In genomic region chr15:52255008-52255407, GRCh38 we compare ENCODE assay signal across 16 cellular contexts. TPM values are rescaled to one million over a fixed set of nuclear protein-coding genes. Genes with fewer than 3 reads are reported as not detected.
DNase-seq lines count a peak whose midpoint lies in the region; ATAC-seq, FAIRE-seq and TF ChIP-seq lines count a peak whose summit lies in the region.
"Had no signal": no experiment of that assay in that cellular context is flagged by ENCODE, and none has a peak within 500 bp of the region (broad histone marks: within the 10 kb centered on the region; RNA-seq: fewer than 3 reads in every experiment).

No MANE protein-coding gene starts in this region.

- H3K4me1 ChIP-seq in A549 (peaks cover 62% of the 10 kb centered on the region), HCT116 (ENCODE audit: control insufficient read depth in 1 of 2, insufficient read depth in 2 of 2, low read length in 2 of 2) (peaks cover 16 to 54% of the 10 kb centered on the region in 2 experiments)

- CTCF ChIA-PET in A549 (lab: Yijun Ruan, JAX) = interaction anchor here (0.6 to 11.1 kb wide), 21 partner anchors 9 to 478 kb away, joined by 3 to 180 read pairs (median 7); partner anchors contain the start of genes MYO5A and MYO5C
- CTCF ChIA-PET in HCT116 (lab: Charles Lee) = interaction anchor here (1.2 to 8.3 kb wide), 5 partner anchors 26 to 480 kb away, joined by 3 to 72 read pairs (median 3); no protein-coding TSS in a partner anchor

- DNase-seq in A549 (ENCODE audit: low read depth in 1 of 2, low spot score in 1 of 2) = no peak
- DNase-seq in HCT116 (ENCODE audit: low read depth, low spot score) = no peak
- no peak for DNase-seq in WERI-Rb-1
- DNase-seq in fibroblast of pulmonary artery (ENCODE audit: low read depth) = peak; percentile 39
- no peak for DNase-seq in activated CD4-positive, alpha-beta T cell treated with anti-CD3 and anti-CD28 coated beads, Interleukin-2, amount 50 U/mL, for 1 hour
- no peak for DNase-seq in left colon
- DNase-seq: activated gamma-delta T cell, DMS79 treated with DMSO at 0.1 percent for 48 hours, gastrocnemius medialis, kidney, NCI-H2029 treated with DMSO at 0.1 percent for 48 hours had no signal

- no peaks in the 10 kb centered on the region for H3K9me3 ChIP-seq in A549
- H3K9me3 ChIP-seq in HCT116 (ENCODE audit: control insufficient read depth in 1 of 2, insufficient read depth in 1 of 2, low read depth in 1 of 2, low read length in 2 of 2) = no peaks in the 10 kb centered on the region
- no peaks in the 10 kb centered on the region for H3K9me3 ChIP-seq in WERI-Rb-1 (ENCODE audit: severe bottlenecking)
- H3K9me3 ChIP-seq: gastrocnemius medialis, HAP-1, vagina had no signal

- no peaks in the 10 kb centered on the region for H3K79me2 ChIP-seq in HCT116 (ENCODE audit: insufficient read depth, low read length)

- intact Hi-C loops in HCT116 (cut with micrococcal nuclease) = loop anchor here (5.0 to 10.0 kb wide), 2 partner anchors 42 to 310 kb away; partner anchors contain the start of genes ARPP19 and MYO5C
- intact Hi-C loops in left colon (cut with DNase I, micrococcal nuclease) = loop anchor here in 1 of 2 donors (5.0 to 10.0 kb wide), 2 partner anchors 90 to 482 kb away; no protein-coding TSS in a partner anchor

- H3K36me3 ChIP-seq in HCT116 (ENCODE audit: control insufficient read depth in 1 of 2, insufficient read depth in 2 of 2, low read length in 2 of 2) (peaks cover 10 to 14% of the 10 kb centered on the region in 2 experiments), WERI-Rb-1 (peaks cover 9% of the 10 kb centered on the region)
- H3K36me3 ChIP-seq: gastrocnemius medialis, HAP-1, vagina had no signal

- H3K4me2 ChIP-seq in A549 (0 out of 3 replicates have a peak overlapping the region, but pooled peaks have one; percentile 6), HCT116 (ENCODE audit: low read length) (peak overlapping the region; percentile 8)
- H3K4me2 ChIP-seq: smooth muscle cell had no signal

- TF ChIP-seq EP300 in A549 (IDR thresholded peaks at IDR 0.05) = no peak

- no peak for FAIRE-seq in A549 (lab: Jason Lieb, UNC)
- FAIRE-seq: kidney had no signal

- H3K4me3 ChIP-seq in A549 (no peak overlapping the region), HCT116 (replicated peaks in 1 of 2; ENCODE audit: low read depth in 1 of 2, low read length in 2 of 2) (no peak overlapping the region), WERI-Rb-1 (ENCODE audit: low read depth, low read length) (no peak overlapping the region), fibroblast of pulmonary artery (replicated peaks; ENCODE audit: low read depth, low read length) (no peak overlapping the region)
- H3K4me3 ChIP-seq: gastrocnemius medialis, HAP-1, smooth muscle cell, vagina had no signal

- no peak for ATAC-seq in A549
- no peak for ATAC-seq in HCT116
- ATAC-seq in GM21786 (IDR thresholded peaks at IDR 0.05; ENCODE audit: unreplicated experiment) = no peak
- no peak for ATAC-seq in left colon
- no peak for ATAC-seq in HG02763 (IDR thresholded peaks at IDR 0.05; ENCODE audit: unreplicated experiment)
- ATAC-seq: gastrocnemius medialis had no signal

- H3K27me3 ChIP-seq in HCT116 (ENCODE audit: insufficient read depth, low read length) (no peaks in the 10 kb centered on the region), WERI-Rb-1 (ENCODE audit: insufficient read depth, low read depth, severe bottlenecking) (no peaks in the 10 kb centered on the region)
- H3K27me3 ChIP-seq: gastrocnemius medialis, vagina had no signal

- POLR2A ChIA-PET in A549 (lab: Yijun Ruan, JAX) = no interaction called here
- POLR2A ChIA-PET in HCT116 (lab: Charles Lee) = no interaction called here

- RAD21 ChIA-PET in HCT116 (lab: Charles Lee; ENCODE audit: low non-redundant PET in 1 of 2, low total read pairs in 2 of 2, uncharacterized antibody in 2 of 2, unreplicated experiment in 2 of 2) = no interaction called here

- no peaks in the 10 kb centered on the region for H3K9me2 ChIP-seq in HCT116 (ENCODE audit: insufficient read depth)

- H3K27ac ChIP-seq in A549 (peak overlapping the region; percentile 7 to 43; a peak in 4 of 6 replicates), HCT116 (ENCODE audit: low read depth, low read length) (no peak overlapping the region), WERI-Rb-1 (peak overlapping the region; percentile 91)
- H3K27ac ChIP-seq: gastrocnemius medialis, vagina had no signal

- BruUV-seq in HCT116 (replicated peaks; lab: Mats Ljungman, UMichigan) = no TSS peak

- no peaks in the 10 kb centered on the region for H4K20me1 ChIP-seq in HCT116 (ENCODE audit: insufficient read depth)

- TF ChIP-seq POLR2A in A549 (IDR thresholded peaks at IDR 0.05; ENCODE audit: low read length) = no peak
- TF ChIP-seq POLR2A in HCT116 (IDR thresholded peaks at IDR 0.05; ENCODE audit: borderline replicate concordance, extremely low read depth, insufficient read depth, insufficient read length) = no peak

- WGBS in A549 (ENCODE audit: missing lambda C conversion rate) = 6% methylated on average over 1 of the region's 1 CpG

- TF ChIP-seq RAD21 in A549 (conservative IDR thresholded peaks at IDR 0.05 in 1 of 2, IDR thresholded peaks at IDR 0.05 in 1 of 2) (no peak), HCT116 (IDR thresholded peaks at IDR 0.05; ENCODE audit: low read depth) (no peak)

- H2AFZ ChIP-seq in HCT116 (ENCODE audit: low read depth, low read length, poor library complexity, severe bottlenecking) = no peak overlapping the region

- TF ChIP-seq CTCF in A549 (IDR thresholded peaks at IDR 0.05) (no peak), HCT116 (IDR thresholded peaks at IDR 0.05 in 2 of 3, conservative IDR thresholded peaks at IDR 0.05 in 1 of 3; ENCODE audit: borderline replicate concordance in 1 of 3, insufficient read depth in 1 of 3, low read depth in 2 of 3, low read length in 2 of 3) (no peak), WERI-Rb-1 (IDR thresholded peaks at IDR 0.05; ENCODE audit: low read depth, low read length) (no peak), fibroblast of pulmonary artery (IDR thresholded peaks at IDR 0.05; ENCODE audit: low read length, missing control alignments) (no peak)

- H3K9ac ChIP-seq in HCT116 (ENCODE audit: low read length) = no peak overlapping the region

TF ChIP-seq in A549, 52 proteins besides CTCF, POLR2A, EP300 and RAD21:
- TF ChIP-seq ZNF302 (CRISPR knock-in tag; IDR thresholded peaks at IDR 0.05) (no peak), FOSL2 (IDR thresholded peaks at IDR 0.05) (no peak), FOSL2 (CRISPR knock-in tag; IDR thresholded peaks at IDR 0.05) (peak; percentile 86)

TF ChIP-seq in HCT116, 20 proteins besides CTCF, POLR2A, EP300 and RAD21:
- TF ChIP-seq ZFX (IDR thresholded peaks at IDR 0.05) (no peak), TCF7L2 (IDR thresholded peaks at IDR 0.05; ENCODE audit: borderline replicate concordance, extremely low read depth, insufficient read depth, insufficient read length) (no peak), JUND (IDR thresholded peaks at IDR 0.05) (peak; percentile 68), EZH2 (IDR thresholded peaks at IDR 0.05) (no peak), SP1 (IDR thresholded peaks at IDR 0.05; ENCODE audit: low read depth) (peak; percentile 37; the same call in 1 of the 2 replicates), FOSL1 (IDR thresholded peaks at IDR 0.05; ENCODE audit: low read depth) (peak; percentile 79), SRF (IDR thresholded peaks at IDR 0.05; ENCODE audit: low read depth) (no peak), EZH2phosphoT487 (IDR thresholded peaks at IDR 0.05; ENCODE audit: borderline replicate concordance) (no peak)
- TF ChIP-seq, protein P1, sequence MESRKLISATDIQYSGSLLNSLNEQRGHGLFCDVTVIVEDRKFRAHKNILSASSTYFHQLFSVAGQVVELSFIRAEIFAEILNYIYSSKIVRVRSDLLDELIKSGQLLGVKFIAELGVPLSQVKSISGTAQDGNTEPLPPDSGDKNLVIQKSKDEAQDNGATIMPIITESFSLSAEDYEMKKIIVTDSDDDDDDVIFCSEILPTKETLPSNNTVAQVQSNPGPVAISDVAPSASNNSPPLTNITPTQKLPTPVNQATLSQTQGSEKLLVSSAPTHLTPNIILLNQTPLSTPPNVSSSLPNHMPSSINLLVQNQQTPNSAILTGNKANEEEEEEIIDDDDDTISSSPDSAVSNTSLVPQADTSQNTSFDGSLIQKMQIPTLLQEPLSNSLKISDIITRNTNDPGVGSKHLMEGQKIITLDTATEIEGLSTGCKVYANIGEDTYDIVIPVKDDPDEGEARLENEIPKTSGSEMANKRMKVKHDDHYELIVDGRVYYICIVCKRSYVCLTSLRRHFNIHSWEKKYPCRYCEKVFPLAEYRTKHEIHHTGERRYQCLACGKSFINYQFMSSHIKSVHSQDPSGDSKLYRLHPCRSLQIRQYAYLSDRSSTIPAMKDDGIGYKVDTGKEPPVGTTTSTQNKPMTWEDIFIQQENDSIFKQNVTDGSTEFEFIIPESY (IDR thresholded peaks at IDR 0.05; ENCODE audit: extremely low read depth, insufficient replicate concordance, low read length) = no peak

RNA-seq across cellular contexts. Expression of gene MYO5C, which starts 40.6 kb away (rescaled TPM):
- polyA plus RNA-seq in A549 (2011; rRNA removed) (26.9 and 27.6 TPM in 2 replicates), A549 (2017; fragmentation: RNase III; extraction: RNeasy Plus Mini Kit Qiagen cat#74134 plus additional on column Dnase treatment) (6.2 to 7.1 TPM (median 6.7 TPM) in 3 replicates)
- 6.4 and 7.2 TPM in 2 replicates for polyA plus RNA-seq in A549 (2012; cell fraction: cytosol; rRNA removed)
- polyA plus RNA-seq in A549 (2012; cell fraction: nucleus; rRNA removed) = 9.0 and 11.7 TPM in 2 replicates
- 45.7 and 64.6 TPM in 2 replicates for polyA minus RNA-seq in A549 (2011; rRNA and poly(A)+ RNA removed)
- total RNA-seq in HCT116 (2021; ENCODE audit: unreplicated experiment) (34.0 TPM), left colon (10 to 100 TPM; 73.9 to 90.9 TPM)
- polyA plus RNA-seq in HCT116 (2012) = 12.2 and 13.5 TPM in 2 replicates
